In the genomic region with DNA sequence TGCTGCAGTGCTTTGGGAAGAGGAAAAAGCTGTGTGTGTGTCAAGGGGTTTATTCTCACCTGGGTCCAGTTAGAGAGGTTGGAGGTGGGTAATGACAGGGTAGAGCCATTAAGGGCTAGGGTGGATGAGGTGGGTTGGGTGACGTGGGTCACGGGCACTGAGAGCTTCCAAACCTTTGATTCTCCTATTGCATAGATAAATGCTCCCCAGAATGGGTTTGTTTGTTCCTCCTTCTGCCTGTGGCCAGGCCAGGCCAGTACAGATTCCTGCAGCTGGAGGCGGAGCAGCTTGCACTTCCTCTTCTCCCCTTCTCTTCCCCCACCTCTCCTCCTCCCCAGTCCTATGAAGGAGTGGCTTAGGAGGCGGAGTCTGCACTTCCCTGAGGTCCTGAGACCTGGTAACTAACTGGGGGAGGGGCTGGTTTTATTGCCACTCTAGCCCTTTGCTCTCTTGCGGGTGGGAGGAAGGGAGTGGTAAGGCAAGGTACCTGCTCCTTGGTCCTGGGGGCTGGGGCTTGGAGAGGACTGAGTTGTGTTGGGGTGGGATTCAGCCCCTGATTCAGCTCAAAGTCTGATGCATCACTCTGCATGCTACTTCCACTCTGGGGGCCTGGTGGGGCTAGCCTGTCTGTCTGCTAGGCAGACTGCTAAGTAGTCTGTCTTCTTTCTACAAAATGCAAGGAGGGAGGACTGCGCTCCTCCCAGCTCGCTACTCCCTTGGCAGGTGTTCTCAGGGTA, we compare ENCODE assay signal across 6 cellular contexts.
A peak's percentile ranks its signal among the peaks of the same experiment; 100 is the strongest.
DNase-seq lines count a peak whose midpoint lies in the region; ATAC-seq lines count a peak whose summit lies in the region.

No MANE protein-coding gene starts in this region.

- DNase-seq in NCI-H524 (lab: John Stamatoyannopoulos, UW) (peak; percentile 27 to 43), NCI-H524 treated with DMSO at 0.1 percent for 48 hours (lab: John Stamatoyannopoulos, UW) (no peak), NCI-H187 treated with DMSO at 0.1 percent for 48 hours (lab: John Stamatoyannopoulos, UW) (peak; percentile 34), putamen (ENCODE audit: low spot score) (peak; percentile 40)

- no peak for ATAC-seq in HG02981 (IDR thresholded peaks at IDR 0.05; ENCODE audit: unreplicated experiment)

- peak overlapping the region; percentile 29 for H3K27ac ChIP-seq in cingulate gyrus (ENCODE audit: low read depth, low read length)
